In genomic region chr12:108770963-108771362, GRCh38 we compare ENCODE assay signal across 19 cellular contexts. TPM values are rescaled to one million over a fixed set of nuclear protein-coding genes. Genes with fewer than 3 reads are reported as not detected.
A peak's percentile ranks its signal among the peaks of the same experiment; 100 is the strongest.
DNase-seq lines count a peak whose midpoint lies in the region; ATAC-seq and TF ChIP-seq lines count a peak whose summit lies in the region.
"Had no signal": no experiment of that assay in that cellular context is flagged by ENCODE, and none has a peak within 500 bp of the region (broad histone marks: within the 10 kb centered on the region; RNA-seq: fewer than 3 reads in every experiment).

No MANE protein-coding gene starts in this region.

- no peak overlapping the region for H3K23ac ChIP-seq in neuronal stem cell (ENCODE audit: low read depth, low read length, poor library complexity)

- no peak overlapping the region for H2AFZ ChIP-seq in neuronal stem cell (ENCODE audit: low read length)

- no peak overlapping the region for H2BK15ac ChIP-seq in neuronal stem cell (ENCODE audit: low read length)

- no peaks in the 10 kb centered on the region for H3K79me1 ChIP-seq in neuronal stem cell (ENCODE audit: low read depth, low read length)

- no peak overlapping the region for H2BK12ac ChIP-seq in neuronal stem cell (ENCODE audit: low read length)

- peak overlapping the region; percentile 29 for H3K27ac ChIP-seq in left ventricle myocardium inferior (replicated peaks)
- H3K27ac ChIP-seq in heart right ventricle: peak overlapping the region in 1 of 10 donors; percentile 59
- peak overlapping the region; percentile 81 to 87 (median 84) for H3K27ac ChIP-seq in esophagus muscularis mucosa (replicated peaks in 1 of 4)
- no peak overlapping the region for H3K27ac ChIP-seq in neuronal stem cell (replicated peaks; ENCODE audit: low read length)
- H3K27ac ChIP-seq in transverse colon: peak overlapping the region; percentile 27 to 86 (median 60)
- H3K27ac ChIP-seq: 22Rv1 had no signal

- H3K9ac ChIP-seq in neuronal stem cell (ENCODE audit: low read depth, low read length, poor library complexity): no peak overlapping the region

- H3K4me1 ChIP-seq in left ventricle myocardium inferior (peaks cover 57% of the 10 kb centered on the region), heart right ventricle (peaks cover 17 to 55% (median 39%) of the 10 kb centered on the region in 9 donors), esophagus muscularis mucosa (peaks cover 54 to 75% (median 65%) of the 10 kb centered on the region in 4 donors), neuronal stem cell (ENCODE audit: control insufficient read depth in 2 of 2, insufficient read depth in 1 of 2, low read depth in 1 of 2, low read length in 2 of 2) (peaks cover 18 to 32% of the 10 kb centered on the region in 2 donors), transverse colon (peaks cover 22 to 49% (median 31%) of the 10 kb centered on the region in 4 donors)

- H2AK5ac ChIP-seq in neuronal stem cell (ENCODE audit: low read depth, low read length): peak overlapping the region; percentile 24

- TF ChIP-seq EP300 in esophagus muscularis mucosa (IDR thresholded peaks at IDR 0.05) (no peak), transverse colon (IDR thresholded peaks at IDR 0.05; ENCODE audit: low read depth) (no peak)

- ATAC-seq in heart right ventricle: no peak
- ATAC-seq: HCT116 had no signal

- H3K14ac ChIP-seq in neuronal stem cell (ENCODE audit: low read length): no peak overlapping the region

- intact Hi-C loops in left ventricle myocardium inferior (cut with micrococcal nuclease) (no loop called here), heart right ventricle (cut with DNase I) (loop anchor here in 3 of 10 donors (5.0 kb wide), 1 partner anchor 39 kb away; the partner anchor contains the start of gene CORO1C (in 3 of the 3)), esophagus muscularis mucosa (cut with DNase I) (no loop called here), transverse colon (cut with DNase I; ENCODE audit: low total_unique reads) (no loop called here)

- no peak overlapping the region for H2BK120ac ChIP-seq in neuronal stem cell (ENCODE audit: low read depth, low read length)

- WGBS in heart right ventricle, 2 donors: 97% methylated on average over 1 of the region's 1 CpG
- 86% methylated on average over 1 of the region's 1 CpG for WGBS in esophagus muscularis mucosa
- no CpG with 5 or more reads among the region's 1 CpG for WGBS in neuronal stem cell (ENCODE audit: extremely low coverage in 2 of 2, insufficient read length in 2 of 2, insufficient replicate concordance in 1 of 2), 2 donors
- 95% methylated on average over 1 of the region's 1 CpG; no CpG with 5 or more reads in 1 of the 2 donors for WGBS in transverse colon (ENCODE audit: low coverage in 1 of 2), 2 donors

- H3K18ac ChIP-seq in neuronal stem cell (ENCODE audit: low read length): no peak overlapping the region

- H3K4me2 ChIP-seq in neuronal stem cell (ENCODE audit: insufficient read depth, low read length, poor library complexity, severe bottlenecking): no peak overlapping the region

- TF ChIP-seq POLR2A in esophagus muscularis mucosa (IDR thresholded peaks at IDR 0.05; ENCODE audit: low read depth): no peak
- no peak for TF ChIP-seq POLR2A in transverse colon (IDR thresholded peaks at IDR 0.05)

- DNase-seq in left ventricle myocardium inferior: no peak
- no peak for DNase-seq in heart right ventricle
- no peak for DNase-seq in esophagus muscularis mucosa (ENCODE audit: extremely low spot score)
- DNase-seq in neuronal stem cell (ENCODE audit: low spot score): no peak
- no peak for DNase-seq in transverse colon
- DNase-seq in NCI-H526 treated with DMSO at 0.1 percent for 48 hours (lab: John Stamatoyannopoulos, UW): no peak
- no peak for DNase-seq in stimulated activated CD4-positive, alpha-beta T cell treated with anti-CD3 and anti-CD28 coated beads, Interleukin-4, amount 100 ng/mL, for 4 hours
- DNase-seq in NCI-H2081 treated with DMSO at 0.1 percent for 48 hours (lab: John Stamatoyannopoulos, UW): no peak
- DNase-seq: AML-193, GDM1, GOT3, MG63, NCI-H1417, NCI-H1694 treated with DMSO at 0.1 percent for 48 hours, NCI-H510A, NCI-H748 treated with DMSO at 0.1 percent for 48 hours, SIG-M5 had no signal

- H3K27me3 ChIP-seq in left ventricle myocardium inferior (ENCODE audit: low read depth): no peaks in the 10 kb centered on the region
- peaks cover 0 to 6% (median 0%) of the 10 kb centered on the region in 7 donors for H3K27me3 ChIP-seq in heart right ventricle
- peaks cover 0 to 5% (median 0%) of the 10 kb centered on the region in 4 donors for H3K27me3 ChIP-seq in esophagus muscularis mucosa
- H3K27me3 ChIP-seq in neuronal stem cell (ENCODE audit: control insufficient read depth in 3 of 3, insufficient read depth in 3 of 3, low read depth in 1 of 3, low read length in 3 of 3): no peaks in the 10 kb centered on the region
- no peaks in the 10 kb centered on the region for H3K27me3 ChIP-seq in transverse colon
- H3K27me3 ChIP-seq: MG63 had no signal

- in situ Hi-C loops in transverse colon (cut with MboI; ENCODE audit: low pct_ligation_motif_present in 1 of 4, low pct_unique_long_range_greater_than_20kb in 1 of 4, low sequenced_read_pairs in 3 of 4): no loop called here

- no peak overlapping the region for H3K4me3 ChIP-seq in left ventricle myocardium inferior
- no peak overlapping the region for H3K4me3 ChIP-seq in heart right ventricle
- H3K4me3 ChIP-seq in esophagus muscularis mucosa: no peak overlapping the region
- no peak overlapping the region for H3K4me3 ChIP-seq in neuronal stem cell (ENCODE audit: low read length in 2 of 2)
- H3K4me3 ChIP-seq in transverse colon: no peak overlapping the region
- H3K4me3 ChIP-seq: MG63 had no signal

- H3K9me3 ChIP-seq in left ventricle myocardium inferior (replicated peaks) (no peaks in the 10 kb centered on the region), heart right ventricle (no peaks in the 10 kb centered on the region), esophagus muscularis mucosa (no peaks in the 10 kb centered on the region), neuronal stem cell (replicated peaks in 1 of 2; ENCODE audit: control insufficient read depth in 2 of 2, insufficient read depth in 1 of 2, low read depth in 1 of 2, low read length in 2 of 2) (peaks cover 0 to 4% of the 10 kb centered on the region in 2 donors), transverse colon (no peaks in the 10 kb centered on the region)
- H3K9me3 ChIP-seq: MG63 had no signal

- TF ChIP-seq CTCF in left ventricle myocardium inferior (IDR thresholded peaks at IDR 0.05; ENCODE audit: borderline replicate concordance) (no peak), heart right ventricle (IDR thresholded peaks at IDR 0.05) (no peak), esophagus muscularis mucosa (IDR thresholded peaks at IDR 0.05) (no peak), transverse colon (IDR thresholded peaks at IDR 0.05) (no peak)

- H3K4ac ChIP-seq in neuronal stem cell (ENCODE audit: low read length): no peak overlapping the region

- H3K36me3 ChIP-seq in left ventricle myocardium inferior (no peaks in the 10 kb centered on the region), heart right ventricle (no peaks in the 10 kb centered on the region), esophagus muscularis mucosa (no peaks in the 10 kb centered on the region), neuronal stem cell (replicated peaks in 1 of 2; ENCODE audit: control insufficient read depth in 2 of 2, insufficient read depth in 2 of 2, low read length in 2 of 2) (no peaks in the 10 kb centered on the region), transverse colon (no peaks in the 10 kb centered on the region)
- H3K36me3 ChIP-seq: MG63 had no signal

- H2BK5ac ChIP-seq in neuronal stem cell (ENCODE audit: low read length): no peak overlapping the region

- H4K8ac ChIP-seq in neuronal stem cell (ENCODE audit: low read depth, low read length): no peak overlapping the region

- H4K91ac ChIP-seq in neuronal stem cell (ENCODE audit: low read depth, low read length, poor library complexity): no peak overlapping the region

RNA-seq across cellular contexts. Expression of gene CORO1C, which starts 39.6 kb away (rescaled TPM):
- total RNA-seq in left ventricle myocardium inferior (59.6 TPM), heart right ventricle (10 to 100 TPM; 50.2 to 88.6 (median 59.1) TPM), esophagus muscularis mucosa (100 to 1,000 TPM; 221 to 441 (median 315) TPM), transverse colon (100 to 1,000 TPM in 3 of 4 donors, 10 to 100 TPM in 1; 68.1 to 153 (median 128) TPM)
- 10 to 100 TPM; 25.5 to 34.5 TPM for polyA plus RNA-seq in heart right ventricle
- polyA plus RNA-seq in neuronal stem cell (2013, experiment 1 of 2): 120 TPM
- 118 TPM for polyA plus RNA-seq in neuronal stem cell (2013, experiment 2 of 2)
